10 cellular contexts compared by ENCODE assay signal in the genomic region with DNA sequence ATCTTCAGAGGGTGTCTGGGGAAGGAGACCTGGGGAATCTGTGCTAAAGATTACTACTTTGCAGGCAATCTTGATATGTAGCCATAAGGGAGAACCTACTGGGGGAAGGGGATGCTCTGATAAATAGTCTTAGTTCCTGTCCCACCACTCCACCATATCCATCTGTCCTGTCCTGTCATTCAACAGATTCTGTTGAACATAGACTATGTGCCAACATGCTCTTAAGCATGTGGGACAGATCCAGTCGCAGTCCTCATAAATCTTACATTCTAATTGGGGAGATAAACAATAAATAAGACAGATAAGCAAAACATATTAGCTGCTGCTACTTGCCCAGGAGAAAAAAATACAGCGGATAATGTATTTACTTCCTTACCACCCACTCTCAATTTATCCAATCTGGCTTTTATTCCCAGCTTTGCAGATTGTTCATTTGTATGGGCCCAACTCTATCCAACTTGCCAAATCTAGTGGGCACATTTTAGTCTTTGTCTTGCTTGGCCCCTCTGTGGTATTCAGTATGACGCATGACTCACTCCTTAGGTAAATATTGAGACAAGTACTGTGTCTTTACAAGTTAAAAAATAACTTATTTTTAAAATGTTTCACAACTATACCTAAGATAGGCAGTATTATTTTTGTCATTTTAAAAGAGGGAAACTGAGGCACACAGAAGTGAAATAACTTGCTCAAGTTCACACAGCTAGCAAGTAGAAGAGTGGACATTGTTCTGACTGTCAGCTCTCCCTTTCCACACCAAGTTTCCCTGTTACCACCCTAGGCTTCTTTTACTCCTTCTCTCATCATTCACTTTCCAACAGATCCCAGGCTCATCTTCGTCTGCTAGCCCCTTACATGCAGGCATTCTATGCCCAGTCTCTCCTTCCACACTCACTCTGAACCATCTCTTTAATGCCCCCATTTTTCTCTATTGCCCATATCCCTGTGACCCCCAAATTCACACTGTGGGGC.
DNase-seq lines count a peak whose midpoint lies in the region; ATAC-seq and TF ChIP-seq lines count a peak whose summit lies in the region.
"Had no signal": no experiment of that assay in that cellular context is flagged by ENCODE, and none has a peak within 500 bp of the region (broad histone marks: within the 10 kb centered on the region; RNA-seq: fewer than 3 reads in every experiment).

No MANE protein-coding gene starts in this region.

- peak; percentile 81 for ATAC-seq in left colon

- peak; percentile 0 for DNase-seq in A172 (ENCODE audit: low spot score)
- peak; percentile 65 for DNase-seq in LoVo (ENCODE audit: low spot score)
- DNase-seq in astrocyte of the hippocampus (ENCODE audit: low read depth, low spot score), result peak; percentile 71
- no peak for DNase-seq in left colon
- no peak for DNase-seq in cerebellar nuclear complex (lab: John Stamatoyannopoulos, UW)
- no peak for DNase-seq in AML-193 (lab: John Stamatoyannopoulos, UW)
- no peak for DNase-seq in GM20000 (ENCODE audit: low spot score)
- DNase-seq in activated CD8-positive, alpha-beta memory T cell treated with anti-CD3 and anti-CD28 coated beads, Interleukin-2, amount 50 U/mL, for 48 hours, result no peak
- DNase-seq: activated naive CD8-positive, alpha-beta T cell treated with anti-CD3 and anti-CD28 coated beads for 36 hours; NCI-H2029 had no signal

- TF ChIP-seq CTCF in GM20000 (IDR thresholded peaks at IDR 0.05; ENCODE audit: extremely low read depth, missing control alignments), result no peak

- intact Hi-C loops in left colon (cut with DNase I, micrococcal nuclease), result no loop called here

Comparison
In these comparisons a context has a peak if more than half of its experiments do, and no peak if none do; other contexts are left out.
1. DNase-seq: peak in A172 (single experiment), LoVo (single experiment) and astrocyte of the hippocampus (single experiment); none in left colon (0 of 2), cerebellar nuclear complex (0 of 2), AML-193 (0 of 2), GM20000 (single experiment) and activated CD8-positive, alpha-beta memory T cell treated with anti-CD3 and anti-CD28 coated beads, Interleukin-2, amount 50 U/mL, for 48 hours (single experiment).